Comparison of ENCODE assay signal across 20 cellular contexts in genomic region chr5:78665519-78665918, GRCh38.
"Had no signal": no experiment of that assay in that cellular context is flagged by ENCODE, and none has a peak within 500 bp of the region (broad histone marks: within the 10 kb centered on the region; RNA-seq: fewer than 3 reads in every experiment).

No MANE protein-coding gene starts in this region.

- ATAC-seq: esophagus mucosa; heart right ventricle; left lobe of liver; natural killer cell treated with Interleukin-12 subunit alpha and Interleukin-12 subunit beta and Interleukin-15 and Interleukin-18, amount 100 ng/mL, for 72 hours; stimulated activated memory B cell treated with anti-CD40 and anti-IgM and Interleukin-4, amounts not matched to agents 10 μg/mL and 1 μg/mL and 100 μg/mL, for 72 hours had no signal

- H3K36me3 ChIP-seq: heart right ventricle, neural progenitor cell, prostate gland, spleen, tibial nerve had no signal

- H3K4me1 Mint-ChIP-seq: stimulated activated memory B cell treated with anti-CD40 and anti-IgM and Interleukin-4, amounts not matched to agents 10 μg/mL and 1 μg/mL and 100 μg/mL, for 72 hours had no signal

- FAIRE-seq: endometrium, frontal cortex had no signal

- H3K9ac ChIP-seq: neural progenitor cell, parathyroid adenoma had no signal

- H3K9me3 Mint-ChIP-seq: natural killer cell treated with Interleukin-12 subunit alpha and Interleukin-12 subunit beta and Interleukin-15 and Interleukin-18, amount 100 ng/mL, for 72 hours; neural progenitor cell; stimulated activated naive CD8-positive, alpha-beta T cell treated with anti-CD3 and anti-CD28 coated beads, Interleukin-15, Interleukin-2, amounts not matched to agents 100 ng/mL and 50 ng/mL, for 24 hours had no signal

- H3K27ac Mint-ChIP-seq: natural killer cell treated with Interleukin-12 subunit alpha and Interleukin-12 subunit beta and Interleukin-15 and Interleukin-18, amount 100 ng/mL, for 72 hours; neural progenitor cell; stimulated activated memory B cell treated with anti-CD40 and anti-IgM and Interleukin-4, amounts not matched to agents 10 μg/mL and 1 μg/mL and 100 μg/mL, for 72 hours; stimulated activated naive CD8-positive, alpha-beta T cell treated with anti-CD3 and anti-CD28 coated beads, Interleukin-15, Interleukin-2, amounts not matched to agents 100 ng/mL and 50 ng/mL, for 24 hours had no signal

- H3K27ac ChIP-seq: heart right ventricle, neural progenitor cell, parathyroid adenoma, prostate gland, spleen had no signal

- H3K4me1 ChIP-seq: neural progenitor cell, parathyroid adenoma, prostate gland, spleen, tibial nerve had no signal

- H2AFZ ChIP-seq: parathyroid adenoma had no signal

- H3K27me3 Mint-ChIP-seq: stimulated activated memory B cell treated with anti-CD40 and anti-IgM and Interleukin-4, amounts not matched to agents 10 μg/mL and 1 μg/mL and 100 μg/mL, for 72 hours; stimulated activated naive CD8-positive, alpha-beta T cell treated with anti-CD3 and anti-CD28 coated beads, Interleukin-15, Interleukin-2, amounts not matched to agents 100 ng/mL and 50 ng/mL, for 24 hours had no signal

- H3K79me2 ChIP-seq: parathyroid adenoma had no signal

- H3K9me3 ChIP-seq: heart right ventricle, prostate gland, spleen, tibial nerve had no signal

- H3K4me3 Mint-ChIP-seq: natural killer cell treated with Interleukin-12 subunit alpha and Interleukin-12 subunit beta and Interleukin-15 and Interleukin-18, amount 100 ng/mL, for 72 hours; neural progenitor cell; stimulated activated memory B cell treated with anti-CD40 and anti-IgM and Interleukin-4, amounts not matched to agents 10 μg/mL and 1 μg/mL and 100 μg/mL, for 72 hours; stimulated activated naive CD8-positive, alpha-beta T cell treated with anti-CD3 and anti-CD28 coated beads, Interleukin-15, Interleukin-2, amounts not matched to agents 100 ng/mL and 50 ng/mL, for 24 hours had no signal

- H3K27me3 ChIP-seq: heart right ventricle, neural progenitor cell, spleen, tibial nerve had no signal

- H3K4me3 ChIP-seq: heart right ventricle, neural progenitor cell, prostate gland, spleen, tibial nerve had no signal

- DNase-seq: effector memory CD4-positive, alpha-beta T cell; heart right ventricle; islet precursor cell; mammary epithelial cell; occipital lobe; spleen; stimulated activated CD4-positive, alpha-beta T cell treated with anti-CD3 and anti-CD28 coated beads, Interleukin-15, amount 100 ng/mL, for 24 hours; stimulated activated CD4-positive, alpha-beta T cell treated with anti-CD3 and anti-CD28 coated beads, Interleukin-1b, Interleukin-23, amount 100 ng/mL, for 48 hours; stimulated activated CD4-positive, alpha-beta T cell treated with anti-CD3 and anti-CD28 coated beads, Interleukin-4, amount 100 ng/mL, for 24 hours had no signal

- H3K4me2 ChIP-seq: neural progenitor cell had no signal

- H3K36me3 Mint-ChIP-seq: natural killer cell treated with Interleukin-12 subunit alpha and Interleukin-12 subunit beta and Interleukin-15 and Interleukin-18, amount 100 ng/mL, for 72 hours; neural progenitor cell; stimulated activated memory B cell treated with anti-CD40 and anti-IgM and Interleukin-4, amounts not matched to agents 10 μg/mL and 1 μg/mL and 100 μg/mL, for 72 hours had no signal
